In genomic region chr4:113355550-113356371, GRCh38 we compare ENCODE assay signal across 9 cellular contexts.
A peak's percentile ranks its signal among the peaks of the same experiment; 100 is the strongest.
DNase-seq lines count a peak whose midpoint lies in the region; ATAC-seq, FAIRE-seq and TF ChIP-seq lines count a peak whose summit lies in the region.
"Had no signal": no experiment of that assay in that cellular context is flagged by ENCODE, and none has a peak within 500 bp of the region (broad histone marks: within the 10 kb centered on the region; RNA-seq: fewer than 3 reads in every experiment).

No MANE protein-coding gene starts in this region.

- no peak overlapping the region for H2BK120ac ChIP-seq in mesenchymal stem cell (ENCODE audit: low read depth, low read length)

- H3K23ac ChIP-seq in mesenchymal stem cell (ENCODE audit: low read length in 2 of 2) = no peak overlapping the region

- peaks cover 15% of the 10 kb centered on the region for H3K4me1 Mint-ChIP-seq in astrocyte (ENCODE audit: low read depth, unreplicated experiment)

- peak overlapping the region; percentile 22 for H3K9ac ChIP-seq in astrocyte (ENCODE audit: low read length)
- H3K9ac ChIP-seq in mesenchymal stem cell (ENCODE audit: low read length) = peak overlapping the region; percentile 60

- H3K4me3 Mint-ChIP-seq in astrocyte (ENCODE audit: unreplicated experiment) = no peak overlapping the region

- no peaks in the 10 kb centered on the region for H4K20me1 ChIP-seq in astrocyte (ENCODE audit: insufficient read depth, low read length)

- H4K91ac ChIP-seq in mesenchymal stem cell (ENCODE audit: low read length) = no peak overlapping the region

- H3K36me3 Mint-ChIP-seq in astrocyte (ENCODE audit: low read depth, unreplicated experiment) = peaks cover 25% of the 10 kb centered on the region
- H3K36me3 Mint-ChIP-seq: IgD-negative memory B cell had no signal

- no peaks in the 10 kb centered on the region for H3K79me2 ChIP-seq in astrocyte (ENCODE audit: insufficient read depth, low read length)

- peaks cover 23% of the 10 kb centered on the region for H3K27me3 ChIP-seq in astrocyte (ENCODE audit: insufficient read depth, low read length)
- H3K27me3 ChIP-seq in mesenchymal stem cell (ENCODE audit: control insufficient read depth in 1 of 2, insufficient read depth in 1 of 2, low read length in 2 of 2) = no peaks in the 10 kb centered on the region

- H3K27me3 Mint-ChIP-seq in astrocyte (ENCODE audit: low read depth, unreplicated experiment) = no peaks in the 10 kb centered on the region

- 22% methylated on average over 13 of the region's 13 CpGs for WGBS in mesenchymal stem cell

- H2AK5ac ChIP-seq in mesenchymal stem cell (ENCODE audit: low read length, severe bottlenecking) = no peak overlapping the region

- ATAC-seq in GM19438 (IDR thresholded peaks at IDR 0.05; ENCODE audit: low read depth, unreplicated experiment) = peak; percentile 98
- ATAC-seq in HG03460 (IDR thresholded peaks at IDR 0.05; ENCODE audit: unreplicated experiment) = peak; percentile 99

- H3K4ac ChIP-seq in mesenchymal stem cell (ENCODE audit: low read depth in 1 of 2, low read length in 2 of 2) = peak overlapping the region in 1 of 2 experiments; percentile 17

- no peak for TF ChIP-seq CTCF in astrocyte (IDR thresholded peaks at IDR 0.05; ENCODE audit: insufficient read depth, low read depth, low read length)

- peak overlapping the region; percentile 45 for H4K8ac ChIP-seq in mesenchymal stem cell (ENCODE audit: low read length)

- FAIRE-seq in astrocyte (lab: Jason Lieb, UNC) = peak; percentile 99

- H2AFZ ChIP-seq in astrocyte (ENCODE audit: low read depth, low read length) = no peak overlapping the region
- H2AFZ ChIP-seq in mesenchymal stem cell (ENCODE audit: low read depth, low read length) = no peak overlapping the region

- DNase-seq in CD1c-positive myeloid dendritic cell (ENCODE audit: extremely low spot score) (peak; percentile 41), T-helper 22 cell (ENCODE audit: low read depth) (peak; percentile 37), astrocyte (ENCODE audit: low read depth) (peak; percentile 96), mesenchymal stem cell (peak; percentile 91), NCI-H69 (lab: John Stamatoyannopoulos, UW) (no peak)
- DNase-seq in stimulated activated naive CD4-positive, alpha-beta T cell treated with Interleukin-2 at 50 U/mL for 16 hours (lab: John Stamatoyannopoulos, UW) = peak; percentile 74

- no peak overlapping the region for H3K14ac ChIP-seq in mesenchymal stem cell (ENCODE audit: low read length in 2 of 2)

- no peaks in the 10 kb centered on the region for H3K79me1 ChIP-seq in mesenchymal stem cell (replicated peaks; ENCODE audit: low read length, poor library complexity, severe bottlenecking)

- H3K9me3 ChIP-seq in astrocyte (ENCODE audit: insufficient read depth, low read depth, low read length) (peaks cover 14% of the 10 kb centered on the region), mesenchymal stem cell (ENCODE audit: control insufficient read depth, low read length) (peaks cover 20% of the 10 kb centered on the region)

- peaks cover 13% of the 10 kb centered on the region for H3K9me3 Mint-ChIP-seq in astrocyte (ENCODE audit: unreplicated experiment)

- H3K4me3 ChIP-seq in astrocyte (ENCODE audit: insufficient read depth, low read depth, low read length) = peak overlapping the region; percentile 35
- H3K4me3 ChIP-seq in mesenchymal stem cell (ENCODE audit: insufficient read depth in 1 of 2, low read depth in 1 of 2, low read length in 2 of 2) = peak overlapping the region in 1 of 2 experiments; percentile 27

- H3K27ac Mint-ChIP-seq in astrocyte (ENCODE audit: unreplicated experiment) = peak overlapping the region; percentile 69

- H3K4me2 ChIP-seq in astrocyte (ENCODE audit: low read length) (peak overlapping the region; percentile 75), mesenchymal stem cell (ENCODE audit: low read length, poor library complexity, severe bottlenecking) (no peak overlapping the region)

- H3K27ac ChIP-seq in astrocyte (ENCODE audit: low read depth, low read length) = peak overlapping the region; percentile 55
- no peak overlapping the region for H3K27ac ChIP-seq in mesenchymal stem cell (ENCODE audit: low read length, poor library complexity, severe bottlenecking)

- H3K18ac ChIP-seq in mesenchymal stem cell (ENCODE audit: low read depth in 1 of 2, low read length in 2 of 2) = no peak overlapping the region

- H2BK5ac ChIP-seq in mesenchymal stem cell (ENCODE audit: low read depth, low read length, poor library complexity, severe bottlenecking) = no peak overlapping the region

- peak overlapping the region in 1 of 2 experiments; percentile 67 for H2BK12ac ChIP-seq in mesenchymal stem cell (ENCODE audit: low read length in 2 of 2)

- no peaks in the 10 kb centered on the region for H3K36me3 ChIP-seq in astrocyte (ENCODE audit: insufficient read depth, low read length)
- H3K36me3 ChIP-seq in mesenchymal stem cell (ENCODE audit: control insufficient read depth in 1 of 2, insufficient read depth in 2 of 2, low read depth in 1 of 2, low read length in 2 of 2) = peaks cover 4 to 58% of the 10 kb centered on the region in 2 experiments

- H2BK15ac ChIP-seq in mesenchymal stem cell (ENCODE audit: low read depth, poor library complexity, severe bottlenecking) = no peak overlapping the region

- H3K4me1 ChIP-seq in astrocyte (ENCODE audit: insufficient read depth, low read length) (peaks cover 14% of the 10 kb centered on the region), mesenchymal stem cell (ENCODE audit: control insufficient read depth, insufficient read depth, low read depth, low read length) (peaks cover 6% of the 10 kb centered on the region)
